Comparison of ENCODE assay signal across 1 cellular context in genomic region chr3:58013973-58014649, GRCh38.
TF ChIP-seq lines count a peak whose summit lies in the region.

No MANE protein-coding gene starts in this region.

TF ChIP-seq in SK-N-SH, 30 proteins besides CTCF, POLR2A, EP300 and RAD21 (continued from another document):
- no peak for TF ChIP-seq ELF1 (IDR thresholded peaks at IDR 0.05)
- TF ChIP-seq NRF1 (IDR thresholded peaks at IDR 0.05; ENCODE audit: low read depth, low read length), result no peak
- TF ChIP-seq SMC3 (IDR thresholded peaks at IDR 0.05; ENCODE audit: low read depth, low read length), result peak; percentile 27; the same call in 1 of the 2 replicates
- peak; percentile 83 for TF ChIP-seq POLR2AphosphoS5 (IDR thresholded peaks at IDR 0.05; ENCODE audit: low read depth, low read length)
- peak; percentile 92 for TF ChIP-seq SIN3A (IDR thresholded peaks at IDR 0.05; ENCODE audit: borderline replicate concordance, low read depth, low read length)
- TF ChIP-seq TCF12 (IDR thresholded peaks at IDR 0.05), result peak; percentile 99
- TF ChIP-seq, protein P1, sequence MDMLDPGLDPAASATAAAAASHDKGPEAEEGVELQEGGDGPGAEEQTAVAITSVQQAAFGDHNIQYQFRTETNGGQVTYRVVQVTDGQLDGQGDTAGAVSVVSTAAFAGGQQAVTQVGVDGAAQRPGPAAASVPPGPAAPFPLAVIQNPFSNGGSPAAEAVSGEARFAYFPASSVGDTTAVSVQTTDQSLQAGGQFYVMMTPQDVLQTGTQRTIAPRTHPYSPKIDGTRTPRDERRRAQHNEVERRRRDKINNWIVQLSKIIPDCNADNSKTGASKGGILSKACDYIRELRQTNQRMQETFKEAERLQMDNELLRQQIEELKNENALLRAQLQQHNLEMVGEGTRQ (IDR thresholded peaks at IDR 0.05; ENCODE audit: borderline replicate concordance, low read depth, low read length), result no peak
- TF ChIP-seq RFX5 (IDR thresholded peaks at IDR 0.05; ENCODE audit: low read length), result peak; percentile 71; the same call in 1 of the 2 replicates
- peak; percentile 83; the same call in 1 of the 2 replicates for TF ChIP-seq TEAD4 (IDR thresholded peaks at IDR 0.05; ENCODE audit: borderline replicate concordance, insufficient read depth)
- peak; percentile 80 for TF ChIP-seq CHD2 (IDR thresholded peaks at IDR 0.05; ENCODE audit: low read length, partially characterized antibody)
- TF ChIP-seq TAF1 (IDR thresholded peaks at IDR 0.05; ENCODE audit: borderline replicate concordance, low read depth, low read length), result no peak
